1 cellular context compared by ENCODE assay signal in the genomic region with DNA sequence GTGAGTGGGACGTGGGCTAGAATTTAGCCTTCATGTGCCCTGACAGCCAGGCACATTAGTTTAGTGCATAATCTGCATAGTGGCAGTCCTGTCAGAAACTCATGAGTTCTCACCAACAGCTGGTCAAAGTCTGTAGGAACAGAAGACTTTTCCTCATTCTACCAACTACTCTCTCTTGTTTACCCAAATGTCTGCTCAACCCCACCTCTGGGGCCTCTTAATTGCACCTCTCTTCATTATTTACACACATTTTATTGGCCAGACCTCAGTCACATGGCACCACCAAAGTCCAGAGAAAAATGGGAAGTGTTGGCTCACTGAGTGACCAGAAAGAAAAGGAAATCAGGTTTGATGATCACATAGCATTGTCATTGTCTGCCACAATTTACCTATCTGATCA.
TF ChIP-seq lines count a peak whose summit lies in the region.

No MANE protein-coding gene starts in this region.

TF ChIP-seq in IMR-90, 13 proteins besides CTCF, POLR2A, EP300 and RAD21 (continued from another document):
- TF ChIP-seq, protein P1, sequence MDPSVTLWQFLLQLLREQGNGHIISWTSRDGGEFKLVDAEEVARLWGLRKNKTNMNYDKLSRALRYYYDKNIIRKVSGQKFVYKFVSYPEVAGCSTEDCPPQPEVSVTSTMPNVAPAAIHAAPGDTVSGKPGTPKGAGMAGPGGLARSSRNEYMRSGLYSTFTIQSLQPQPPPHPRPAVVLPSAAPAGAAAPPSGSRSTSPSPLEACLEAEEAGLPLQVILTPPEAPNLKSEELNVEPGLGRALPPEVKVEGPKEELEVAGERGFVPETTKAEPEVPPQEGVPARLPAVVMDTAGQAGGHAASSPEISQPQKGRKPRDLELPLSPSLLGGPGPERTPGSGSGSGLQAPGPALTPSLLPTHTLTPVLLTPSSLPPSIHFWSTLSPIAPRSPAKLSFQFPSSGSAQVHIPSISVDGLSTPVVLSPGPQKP (IDR thresholded peaks at IDR 0.05; ENCODE audit: borderline replicate concordance, low read depth, low read length) = no peak
- TF ChIP-seq CEBPB (IDR thresholded peaks at IDR 0.05; ENCODE audit: low read depth, low read length) (no peak), MXI1 (IDR thresholded peaks at IDR 0.05; ENCODE audit: borderline replicate concordance, low read depth, low read length) (no peak), MAZ (IDR thresholded peaks at IDR 0.05; ENCODE audit: borderline replicate concordance, low read depth, low read length) (no peak), RFX5 (IDR thresholded peaks at IDR 0.05; ENCODE audit: low read depth, low read length) (no peak), FOS (IDR thresholded peaks at IDR 0.05; ENCODE audit: low read depth, low read length) (no peak), RCOR1 (IDR thresholded peaks at IDR 0.05; ENCODE audit: insufficient replicate concordance, low read length) (no peak), SMC3 (IDR thresholded peaks at IDR 0.05; ENCODE audit: low read depth, low read length) (no peak)
